32 cellular contexts compared by ENCODE assay signal in the genomic region with DNA sequence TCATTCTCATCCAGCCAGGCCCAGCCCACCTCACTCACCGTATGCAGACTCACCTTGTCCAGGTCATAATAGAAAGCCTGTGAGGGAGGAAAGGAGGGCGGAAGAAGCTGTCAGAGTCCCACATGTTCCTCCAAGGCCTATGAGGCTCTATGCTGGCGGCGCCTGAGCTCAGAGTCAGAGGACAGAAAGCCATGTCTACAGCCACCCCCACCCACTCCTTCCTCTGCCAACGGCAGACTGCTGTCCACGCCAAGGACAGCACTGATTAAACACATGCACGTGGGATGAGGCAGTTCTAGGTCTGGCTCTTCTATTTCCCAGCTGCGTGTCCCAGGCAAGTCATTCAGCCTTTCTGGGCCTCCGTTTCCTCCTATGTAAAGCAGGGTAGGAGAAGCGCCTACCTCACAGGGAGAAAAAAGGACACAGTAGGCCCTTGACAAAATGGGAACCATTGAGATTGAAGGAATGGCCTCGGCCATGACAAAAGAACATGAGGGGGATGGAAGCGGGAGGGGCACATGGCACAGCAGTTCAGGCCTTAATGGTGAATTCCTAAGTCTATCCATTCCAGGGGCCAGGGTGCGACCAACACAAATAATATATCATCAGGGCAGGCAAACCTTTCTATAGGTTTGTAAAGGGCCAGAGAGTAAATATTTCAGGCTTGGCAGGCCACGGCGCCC.
DNase-seq lines count a peak whose midpoint lies in the region; ATAC-seq, FAIRE-seq and TF ChIP-seq lines count a peak whose summit lies in the region.
"Had no signal": no experiment of that assay in that cellular context is flagged by ENCODE, and none has a peak within 500 bp of the region (broad histone marks: within the 10 kb centered on the region; RNA-seq: fewer than 3 reads in every experiment).

No MANE protein-coding gene starts in this region.

- H3K27me3 ChIP-seq in endodermal cell (ENCODE audit: control insufficient read depth, insufficient read depth, low read length, poor library complexity, severe bottlenecking) (no peaks in the 10 kb centered on the region), HepG2 (ENCODE audit: control insufficient read depth in 1 of 2, insufficient read depth in 2 of 2, low read length in 2 of 2) (peaks cover 0 to 11% of the 10 kb centered on the region in 2 experiments; a peak in 1 of 5 replicates)
- H3K27me3 ChIP-seq: body of pancreas, sigmoid colon, uterus had no signal

- WGBS in endodermal cell (ENCODE audit: insufficient coverage in 1 of 2, insufficient read length in 1 of 2), 2 experiments: 75 to 85% methylated on average over 13 to 15 of the region's 15 CpGs
- 53% methylated on average over 15 of the region's 15 CpGs for WGBS in HepG2 (ENCODE audit: low lambda C conversion rate)

- peaks cover 4% of the 10 kb centered on the region for H3K4me1 Mint-ChIP-seq in endodermal cell
- H3K4me1 Mint-ChIP-seq: activated naive CD8-positive, alpha-beta T cell treated with anti-CD3 and anti-CD28 coated beads, Interleukin-2, amount 50 U/mL, for 24 hours; memory B cell had no signal

- H3K36me3 ChIP-seq in endodermal cell (ENCODE audit: control insufficient read depth, insufficient read depth, low read length) (no peaks in the 10 kb centered on the region), HepG2 (replicated peaks in 1 of 2; ENCODE audit: control insufficient read depth in 1 of 2, insufficient read depth in 2 of 2, low read length in 2 of 2) (no peaks in the 10 kb centered on the region)
- H3K36me3 ChIP-seq: thoracic aorta, uterus had no signal

- TF ChIP-seq EP300 in HepG2 (IDR thresholded peaks at IDR 0.05; ENCODE audit: low read depth in 2 of 2, low read length in 2 of 2) (no peak), HepG2 (CRISPR knock-in tag; IDR thresholded peaks at IDR 0.05; ENCODE audit: borderline replicate concordance) (no peak; the same call in 1 of the 2 replicates)

- H3K27ac ChIP-seq in endodermal cell (ENCODE audit: low read depth, low read length): no peak overlapping the region
- no peak overlapping the region for H3K27ac ChIP-seq in HepG2 (ENCODE audit: extremely low read length, insufficient read depth, low read length)
- H3K27ac ChIP-seq: body of pancreas, sigmoid colon, thoracic aorta, uterus had no signal

- no peak overlapping the region for H2AFZ ChIP-seq in HepG2 (ENCODE audit: low read length)

- DNase-seq in Right ventricle myocardium superior (peak; percentile 66), cardiac septum (ENCODE audit: low spot score) (no peak), endodermal cell (peak; percentile 44), HepG2 (ENCODE audit: low spot score) (no peak), SKM-1 (lab: John Stamatoyannopoulos, UW; ENCODE audit: unreplicated experiment) (no peak), GM20000 (ENCODE audit: low spot score) (no peak)
- DNase-seq in activated CD4-positive, CD25-positive, alpha-beta regulatory T cell treated with anti-CD3 and anti-CD28 coated beads, Interleukin-2, amount 50 U/mL, for 72 hours: no peak
- DNase-seq: 8988T; activated CD4-positive, alpha-beta T cell treated with anti-CD3 and anti-CD28 coated beads for 1 hour; activated effector memory CD4-positive, alpha-beta T cell treated with anti-CD3 and anti-CD28 coated beads, Interleukin-2, amount 50 U/mL, for 16 hours; activated naive CD8-positive, alpha-beta T cell treated with anti-CD3 and anti-CD28 coated beads, Interleukin-2, amount 50 U/mL, for 24 hours; AML-193; body of pancreas; CD8-positive, alpha-beta T cell; EL; GOT3; head of caudate nucleus; KBM-7; kidney glomerular epithelial cell; NCI-H1105 treated with DMSO at 0.1 percent for 48 hours; NCI-H2081 treated with DMSO at 0.1 percent for 48 hours; NCI-H345; posterior cingulate gyrus; sigmoid colon; stimulated activated CD4-positive, alpha-beta T cell treated with anti-CD3 and anti-CD28 coated beads, Interleukin-15, amount 100 ng/mL, for 24 hours; stimulated activated naive CD4-positive, alpha-beta T cell; uterus had no signal

- H3K9ac ChIP-seq in endodermal cell (ENCODE audit: extremely low read depth, low read length, poor library complexity, severe bottlenecking): no peak overlapping the region
- H3K9ac ChIP-seq in HepG2 (ENCODE audit: insufficient read depth, low read depth, low read length): no peak overlapping the region

- no peaks in the 10 kb centered on the region for H3K79me2 ChIP-seq in HepG2 (ENCODE audit: insufficient read depth, low read length)

- no peak for TF ChIP-seq RAD21 in HepG2 (CRISPR knock-in tag; IDR thresholded peaks at IDR 0.05)

- no peak for TF ChIP-seq POLR2A in HepG2 (IDR thresholded peaks at IDR 0.05; ENCODE audit: insufficient read depth in 1 of 2, low read depth in 2 of 2, low read length in 2 of 2)

- no peaks in the 10 kb centered on the region for H4K20me1 ChIP-seq in HepG2 (ENCODE audit: insufficient read depth, low read length)

- H3K9me3 Mint-ChIP-seq in endodermal cell: no peaks in the 10 kb centered on the region
- H3K9me3 Mint-ChIP-seq: activated naive CD8-positive, alpha-beta T cell treated with anti-CD3 and anti-CD28 coated beads, Interleukin-2, amount 50 U/mL, for 24 hours; CD8-positive, alpha-beta T cell; memory B cell; T-helper 1 cell treated with Interleukin-12 subunit alpha and Interleukin-12 subunit beta and Interleukin-4 antibody, amounts not matched to agents 30 μg/mL and 1 μg/mL, for 36 hours had no signal

- H3K27ac Mint-ChIP-seq in endodermal cell: no peak overlapping the region
- H3K27ac Mint-ChIP-seq: activated naive CD8-positive, alpha-beta T cell treated with anti-CD3 and anti-CD28 coated beads, Interleukin-2, amount 50 U/mL, for 24 hours; CD8-positive, alpha-beta T cell; memory B cell; T-helper 1 cell treated with Interleukin-12 subunit alpha and Interleukin-12 subunit beta and Interleukin-4 antibody, amounts not matched to agents 30 μg/mL and 1 μg/mL, for 36 hours had no signal

- no peaks in the 10 kb centered on the region for H3K9me3 ChIP-seq in endodermal cell (ENCODE audit: control insufficient read depth, low read length)
- no peaks in the 10 kb centered on the region for H3K9me3 ChIP-seq in HepG2 (ENCODE audit: low read length)
- H3K9me3 ChIP-seq: body of pancreas, sigmoid colon, thoracic aorta, uterus had no signal

- TF ChIP-seq CTCF in endodermal cell (conservative IDR thresholded peaks at IDR 0.05) (no peak), HepG2 (CRISPR knock-in tag; IDR thresholded peaks at IDR 0.05) (no peak), GM20000 (IDR thresholded peaks at IDR 0.05; ENCODE audit: extremely low read depth, missing control alignments) (no peak)

- no peaks in the 10 kb centered on the region for H3K4me1 ChIP-seq in endodermal cell (ENCODE audit: control insufficient read depth, insufficient read depth, low read length)
- H3K4me1 ChIP-seq in HepG2 (ENCODE audit: insufficient read depth, low read length): peaks cover 5% of the 10 kb centered on the region; the same call in 1 of the 2 replicates
- H3K4me1 ChIP-seq: sigmoid colon, uterus had no signal

- no TSS peak for BruUV-seq in HepG2 (replicated peaks; lab: Mats Ljungman, UMichigan)

- no peak overlapping the region for H3K4me3 ChIP-seq in endodermal cell (ENCODE audit: low read length)
- H3K4me3 ChIP-seq in HepG2 (replicated peaks in 1 of 3; ENCODE audit: insufficient read depth in 1 of 3, low read depth in 2 of 3, low read length in 3 of 3): no peak overlapping the region
- H3K4me3 ChIP-seq: body of pancreas, sigmoid colon, thoracic aorta, uterus had no signal

- no peaks in the 10 kb centered on the region for H3K36me3 Mint-ChIP-seq in endodermal cell (ENCODE audit: low read depth)
- H3K36me3 Mint-ChIP-seq: CD8-positive, alpha-beta T cell; memory B cell had no signal

- POLR2A ChIA-PET in HepG2 (lab: Yijun Ruan, JAX): no interaction called here

- intact Hi-C loops in Right ventricle myocardium superior (cut with DNase I): no loop called here
- intact Hi-C loops in cardiac septum (cut with DNase I): no loop called here
- intact Hi-C loops in HepG2 (cut with micrococcal nuclease; ENCODE audit: unreplicated experiment): no loop called here

- H3K27me3 Mint-ChIP-seq in endodermal cell (ENCODE audit: insufficient read depth): no peaks in the 10 kb centered on the region
- H3K27me3 Mint-ChIP-seq: activated naive CD8-positive, alpha-beta T cell treated with anti-CD3 and anti-CD28 coated beads, Interleukin-2, amount 50 U/mL, for 24 hours had no signal

- FAIRE-seq in HepG2 (lab: Jason Lieb, UNC): no peak
- FAIRE-seq: GM12891 had no signal

- CTCF ChIA-PET in HepG2 (lab: Yijun Ruan, JAX; ENCODE audit: low intra/inter-chr PET ratio, low total read pairs): no interaction called here

- ATAC-seq in Right ventricle myocardium superior (ENCODE audit: poor library complexity): peak; percentile 85
- no peak; the same call in 2 of the 3 replicates for ATAC-seq in HepG2
- ATAC-seq in HG02938 (IDR thresholded peaks at IDR 0.05; ENCODE audit: unreplicated experiment): no peak
- ATAC-seq: activated naive CD8-positive, alpha-beta T cell treated with anti-CD3 and anti-CD28 coated beads, Interleukin-2, amount 50 U/mL, for 24 hours; body of pancreas; CD8-positive, alpha-beta T cell had no signal

- no peak overlapping the region for H3K4me2 ChIP-seq in HepG2 (ENCODE audit: low read depth, low read length)

- H3K4me3 Mint-ChIP-seq in endodermal cell: no peak overlapping the region
- H3K4me3 Mint-ChIP-seq: activated naive CD8-positive, alpha-beta T cell treated with anti-CD3 and anti-CD28 coated beads, Interleukin-2, amount 50 U/mL, for 24 hours; CD8-positive, alpha-beta T cell; memory B cell; T-helper 1 cell treated with Interleukin-12 subunit alpha and Interleukin-12 subunit beta and Interleukin-4 antibody, amounts not matched to agents 30 μg/mL and 1 μg/mL, for 36 hours had no signal

- in situ Hi-C loops in HepG2 (cut with HindIII; ENCODE audit: extremely low pct_ligation_motif_present, low pct_unique_long_range_greater_than_20kb): no loop called here

TF ChIP-seq in HepG2, 621 proteins besides CTCF, POLR2A, EP300 and RAD21:
- TF ChIP-seq NR3C1 (CRISPR knock-in tag; IDR thresholded peaks at IDR 0.05): no peak
- peak; percentile 78 for TF ChIP-seq ZNF768 (CRISPR knock-in tag; IDR thresholded peaks at IDR 0.05)
- 0 out of 2 replicates have a peak, but pooled peaks have one; percentile 48 for TF ChIP-seq ZMYM3 (CRISPR knock-in tag; IDR thresholded peaks at IDR 0.05)
TF ChIP-seq in HepG2: peak in this region for 2.

Comparison
In these comparisons a context has a peak if more than half of its experiments do, and no peak if none do; other contexts are left out.
1. DNase-seq: peak in Right ventricle myocardium superior (single experiment) and endodermal cell (single experiment); none in cardiac septum (single experiment), HepG2 (single experiment), activated CD4-positive, CD25-positive, alpha-beta regulatory T cell treated with anti-CD3 and anti-CD28 coated beads, Interleukin-2, amount 50 U/mL, for 72 hours (single experiment), SKM-1 (single experiment) and GM20000 (single experiment).